ENCODE assay signal across 9 cellular contexts in the genomic region with DNA sequence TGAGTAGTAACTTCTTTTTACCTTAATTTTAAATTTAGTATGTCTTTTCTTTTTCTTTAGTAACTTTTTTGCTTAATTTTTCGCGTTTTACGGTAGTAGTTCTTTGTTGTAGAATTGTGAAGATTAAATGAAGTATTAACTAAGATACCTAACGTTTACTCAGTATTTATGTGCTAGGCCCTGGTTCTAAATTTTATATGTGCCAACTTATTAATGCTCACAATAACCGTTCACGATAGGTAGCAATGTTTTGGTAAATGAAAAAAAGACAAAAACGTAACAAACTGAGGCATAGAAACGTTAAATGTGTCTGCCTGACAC. TPM values are rescaled to one million over a fixed set of nuclear protein-coding genes. Genes with fewer than 3 reads are reported as not detected.
DNase-seq lines count a peak whose midpoint lies in the region; ATAC-seq, FAIRE-seq and TF ChIP-seq lines count a peak whose summit lies in the region.
"Had no signal": no experiment of that assay in that cellular context is flagged by ENCODE, and none has a peak within 500 bp of the region (broad histone marks: within the 10 kb centered on the region; RNA-seq: fewer than 3 reads in every experiment).

No MANE protein-coding gene starts in this region.

- 6 to 13% methylated on average over 8 of the region's 8 CpGs for WGBS in gastroesophageal sphincter (ENCODE audit: low coverage in 1 of 2), 2 donors

- no peak for TF ChIP-seq POLR2A in GM12892 (IDR thresholded peaks at IDR 0.05; ENCODE audit: low read depth, low read length)
- TF ChIP-seq POLR2A in gastroesophageal sphincter (IDR thresholded peaks at IDR 0.05): no peak

- H3K9me3 ChIP-seq in WERI-Rb-1 (ENCODE audit: severe bottlenecking): no peaks in the 10 kb centered on the region
- no peaks in the 10 kb centered on the region for H3K9me3 ChIP-seq in gastroesophageal sphincter

- FAIRE-seq in GM12892 (lab: Jason Lieb, UNC): peak; percentile 68
- FAIRE-seq: TTC549 had no signal

- H3K27me3 ChIP-seq in WERI-Rb-1 (ENCODE audit: insufficient read depth, low read depth, severe bottlenecking) (no peaks in the 10 kb centered on the region), gastroesophageal sphincter (no peaks in the 10 kb centered on the region)

- TF ChIP-seq EP300 in gastroesophageal sphincter (IDR thresholded peaks at IDR 0.05): no peak

- no peak for TF ChIP-seq CTCF in WERI-Rb-1 (IDR thresholded peaks at IDR 0.05; ENCODE audit: low read depth, low read length)
- TF ChIP-seq CTCF in gastroesophageal sphincter (IDR thresholded peaks at IDR 0.05): no peak

- peaks cover 4 to 33% (median 8%) of the 10 kb centered on the region in 3 donors for H3K4me1 ChIP-seq in gastroesophageal sphincter

- H3K36me3 ChIP-seq in WERI-Rb-1 (peaks cover 52% of the 10 kb centered on the region), gastroesophageal sphincter (peaks cover 0 to 39% of the 10 kb centered on the region in 2 donors)

- H3K4me3 ChIP-seq in WERI-Rb-1 (ENCODE audit: low read depth, low read length): peak overlapping the region; percentile 91
- peak overlapping the region; percentile 74 to 83 for H3K4me3 ChIP-seq in gastroesophageal sphincter
- peak overlapping the region; percentile 98 for H3K4me3 ChIP-seq in skeletal muscle cell (ENCODE audit: low read depth, low read length)

- peak overlapping the region; percentile 96 for H3K27ac ChIP-seq in WERI-Rb-1
- H3K27ac ChIP-seq in gastroesophageal sphincter: peak overlapping the region in 3 of 4 donors; percentile 59 to 94 (median 93)

- no peak for ATAC-seq in gastroesophageal sphincter

- no peak for DNase-seq in GM12892 (ENCODE audit: insufficient read length)
- DNase-seq in WERI-Rb-1: no peak
- no peak for DNase-seq in skeletal muscle cell (ENCODE audit: low read depth)
- no peak for DNase-seq in NOMO-1 treated with DMSO at 0.1 percent for 48 hours (lab: John Stamatoyannopoulos, UW; ENCODE audit: unreplicated experiment)
- no peak for DNase-seq in DMS 273 treated with DMSO at 0.1 percent for 48 hours (lab: John Stamatoyannopoulos, UW)
- DNase-seq in NCI-H510A treated with DMSO at 0.1 percent for 48 hours (lab: John Stamatoyannopoulos, UW): no peak
- no peak for DNase-seq in NCI-H774 (lab: John Stamatoyannopoulos, UW)

RNA-seq across cellular contexts. Expression of gene MRPS30, which starts 1.2 kb away (rescaled TPM):
- polyA plus RNA-seq in GM12892 (2012; ENCODE audit: missing spikeins): 53.8 TPM
- total RNA-seq in gastroesophageal sphincter: 10 to 100 TPM; 43.8 to 63.8 (median 58.6) TPM
